In the genomic region with DNA sequence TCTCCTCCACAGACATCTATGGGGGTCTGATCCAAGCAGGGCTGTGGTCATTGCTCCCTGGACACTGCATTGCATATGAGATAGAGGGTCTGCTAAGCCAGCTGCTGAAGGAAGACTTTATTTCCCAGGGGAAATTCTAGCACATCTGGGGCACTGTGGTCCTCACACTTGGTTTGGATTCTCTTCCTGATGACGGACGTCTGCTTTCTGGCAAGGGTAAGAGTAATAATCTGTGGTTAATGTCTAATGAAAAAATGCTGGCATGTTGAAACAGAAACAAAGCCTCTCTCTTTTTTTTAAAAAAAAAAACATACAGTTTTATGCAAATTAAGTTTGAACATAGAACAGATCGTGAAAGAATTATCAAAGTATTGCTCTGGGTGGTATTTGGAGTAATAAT, we compare ENCODE assay signal across 20 cellular contexts.
DNase-seq lines count a peak whose midpoint lies in the region; TF ChIP-seq lines count a peak whose summit lies in the region.
"Had no signal": no experiment of that assay in that cellular context is flagged by ENCODE, and none has a peak within 500 bp of the region (broad histone marks: within the 10 kb centered on the region; RNA-seq: fewer than 3 reads in every experiment).

No MANE protein-coding gene starts in this region.

- no peak overlapping the region for H3K4me2 ChIP-seq in fibroblast of lung (ENCODE audit: extremely low read depth, insufficient read depth, low read length)
- H3K4me2 ChIP-seq: A549, BLaER1 had no signal

- H3K9ac ChIP-seq in fibroblast of lung (ENCODE audit: insufficient read depth, low read length): no peak overlapping the region
- H3K9ac ChIP-seq: BLaER1 had no signal

- no peaks in the 10 kb centered on the region for H3K36me3 ChIP-seq in fibroblast of lung (ENCODE audit: control insufficient read depth, insufficient read depth, low read length)
- H3K36me3 ChIP-seq: BLaER1, HAP-1 had no signal

- peak; percentile 70 for DNase-seq in AG10803 (ENCODE audit: low read depth)
- peak; percentile 10 for DNase-seq in epithelial cell of esophagus (ENCODE audit: low read depth)
- DNase-seq in fibroblast of lung (ENCODE audit: low read depth in 2 of 2): peak; percentile 24 to 53
- peak; percentile 18 for DNase-seq in myocyte (ENCODE audit: low read depth)
- DNase-seq in kidney tubule cell (ENCODE audit: low spot score): no peak
- DNase-seq in activated CD4-positive, alpha-beta T cell treated with anti-CD3 and anti-CD28 coated beads for 48 hours: no peak
- no peak for DNase-seq in SKM-1 treated with dmso at 0.1 percent for 144 hours (lab: John Stamatoyannopoulos, UW; ENCODE audit: unreplicated experiment)
- DNase-seq: 8988T; ACHN; Caco-2; CD4-positive, CD25-positive, alpha-beta regulatory T cell; CD8-positive, alpha-beta T cell; DMS153; DND-41; GOT3; HFFc6 had no signal

- H3K27ac ChIP-seq in fibroblast of lung (ENCODE audit: insufficient read depth, low read length): no peak overlapping the region
- H3K27ac ChIP-seq: A549, BLaER1, C4-2B had no signal

- no peaks in the 10 kb centered on the region for H4K20me1 ChIP-seq in fibroblast of lung (ENCODE audit: control insufficient read depth, extremely low read depth, insufficient read depth, low read length)
- H4K20me1 ChIP-seq: BLaER1 had no signal

- H3K79me2 ChIP-seq in fibroblast of lung (ENCODE audit: control insufficient read depth, insufficient read depth, low read length): no peaks in the 10 kb centered on the region

- no peaks in the 10 kb centered on the region for H3K9me3 ChIP-seq in fibroblast of lung (ENCODE audit: control insufficient read depth, insufficient read depth, low read depth, low read length)
- H3K9me3 ChIP-seq: A549, BLaER1, Caco-2, HAP-1 had no signal

- H3K4me3 ChIP-seq in AG10803 (ENCODE audit: low read length) (no peak overlapping the region), epithelial cell of esophagus (ENCODE audit: low read length) (no peak overlapping the region), fibroblast of lung (replicated peaks in 1 of 4; ENCODE audit: control extremely low read depth in 1 of 4, insufficient read depth in 1 of 4, low read depth in 3 of 4, low read length in 4 of 4) (no peak overlapping the region)
- H3K4me3 ChIP-seq: A549, BLaER1, HAP-1 had no signal

- peaks cover 3% of the 10 kb centered on the region for H3K4me1 ChIP-seq in fibroblast of lung (ENCODE audit: control insufficient read depth, extremely low read depth, insufficient read depth, low read length)
- H3K4me1 ChIP-seq: A549, BLaER1, Caco-2, HAP-1 had no signal

- no peak for TF ChIP-seq CTCF in AG10803 (conservative IDR thresholded peaks at IDR 0.05; ENCODE audit: low read length)
- no peak for TF ChIP-seq CTCF in epithelial cell of esophagus (IDR thresholded peaks at IDR 0.05; ENCODE audit: insufficient read depth, low read depth, low read length, missing control alignments)
- no peak for TF ChIP-seq CTCF in fibroblast of lung (conservative IDR thresholded peaks at IDR 0.05 in 1 of 2, IDR thresholded peaks at IDR 0.05 in 1 of 2; ENCODE audit: low read depth in 1 of 2, low read length in 2 of 2)

- H3K27me3 ChIP-seq in fibroblast of lung (ENCODE audit: control insufficient read depth, insufficient read depth, low read length): no peaks in the 10 kb centered on the region
- H3K27me3 ChIP-seq: BLaER1 had no signal

- H2AFZ ChIP-seq in fibroblast of lung (ENCODE audit: low read length): no peak overlapping the region

Comparison
In these comparisons a context has a peak if more than half of its experiments do, and no peak if none do; other contexts are left out.
1. DNase-seq: peak in AG10803 (single experiment), epithelial cell of esophagus (single experiment), fibroblast of lung (2 of 2) and myocyte (single experiment); none in kidney tubule cell (single experiment), activated CD4-positive, alpha-beta T cell treated with anti-CD3 and anti-CD28 coated beads for 48 hours (single experiment) and SKM-1 treated with dmso at 0.1 percent for 144 hours (single experiment).